In genomic region chr3:177624523-177625495, GRCh38 we compare ENCODE assay signal across 13 cellular contexts.
A peak's percentile ranks its signal among the peaks of the same experiment; 100 is the strongest.
DNase-seq lines count a peak whose midpoint lies in the region; ATAC-seq, FAIRE-seq and TF ChIP-seq lines count a peak whose summit lies in the region.
"Had no signal": no experiment of that assay in that cellular context is flagged by ENCODE, and none has a peak within 500 bp of the region (broad histone marks: within the 10 kb centered on the region; RNA-seq: fewer than 3 reads in every experiment).

No MANE protein-coding gene starts in this region.

- H3K23ac ChIP-seq in H1 (ENCODE audit: insufficient read length), result no peak overlapping the region

- H4K91ac ChIP-seq in H1 (replicated peaks; ENCODE audit: insufficient read length, low read length), result no peak overlapping the region

- H2BK5ac ChIP-seq in H1 (ENCODE audit: low read depth, low read length), result no peak overlapping the region

- POLR2A ChIA-PET in H1 (lab: Charles Lee; ENCODE audit: partially characterized antibody), result no interaction called here

- CTCF ChIA-PET in mammary epithelial cell (lab: Charles Lee; ENCODE audit: low non-redundant PET) (no interaction called here), H1 (lab: Charles Lee; ENCODE audit: partially characterized antibody) (interaction anchor here (1.2 kb wide), 1 partner anchor 18 kb away, joined by 3 read pairs; no protein-coding TSS in a partner anchor)

- H3K4me3 ChIP-seq in mammary epithelial cell (replicated peaks in 1 of 3; ENCODE audit: insufficient read depth in 1 of 3, low read depth in 2 of 3, low read length in 3 of 3), result no peak overlapping the region
- no peak overlapping the region for H3K4me3 ChIP-seq in breast epithelium
- H3K4me3 ChIP-seq in H1 (ENCODE audit: extremely low read depth in 1 of 4, insufficient read depth in 2 of 4, low read depth in 3 of 4, low read length in 4 of 4), result no peak overlapping the region
- H3K4me3 ChIP-seq: coronary artery had no signal

- H2BK15ac ChIP-seq in H1 (ENCODE audit: low read length), result no peak overlapping the region

- intact Hi-C loops in mammary epithelial cell (cut with micrococcal nuclease) (no loop called here), breast epithelium (cut with DNase I; ENCODE audit: low total_unique reads) (no loop called here)

- H3K27me3 ChIP-seq in mammary epithelial cell (ENCODE audit: insufficient read depth, low read length) (no peaks in the 10 kb centered on the region), breast epithelium (no peaks in the 10 kb centered on the region), H1 (replicated peaks in 1 of 4; ENCODE audit: control insufficient read depth in 3 of 4, extremely low read depth in 1 of 4, insufficient read depth in 3 of 4, low read length in 3 of 4) (no peaks in the 10 kb centered on the region)

- no peak overlapping the region for H2BK20ac ChIP-seq in H1 (ENCODE audit: low read length)

- no peak overlapping the region for H3K4ac ChIP-seq in H1 (replicated peaks; ENCODE audit: insufficient read length, low read depth, low read length)

- no peak for FAIRE-seq in H1 (lab: Jason Lieb, UNC)
- FAIRE-seq: urothelium cell line had no signal

- H3K27ac ChIP-seq in mammary epithelial cell (ENCODE audit: insufficient read depth, low read depth, low read length) (no peak overlapping the region), breast epithelium (no peak overlapping the region), H1 (ENCODE audit: low read depth, low read length) (no peak overlapping the region)
- H3K27ac ChIP-seq: coronary artery had no signal

- peaks cover 37% of the 10 kb centered on the region for H3K4me1 Mint-ChIP-seq in stimulated activated naive CD8-positive, alpha-beta T cell treated with anti-CD3 and anti-CD28 coated beads, Interleukin-15, amount 100 ng/mL, for 72 hours

- no peak for TF ChIP-seq CTCF in mammary epithelial cell (conservative IDR thresholded peaks at IDR 0.05 in 1 of 2, IDR thresholded peaks at IDR 0.05 in 1 of 2; ENCODE audit: extremely low read depth in 1 of 2, insufficient read depth in 1 of 2, low read depth in 1 of 2, low read length in 2 of 2)
- no peak for TF ChIP-seq CTCF in breast epithelium (IDR thresholded peaks at IDR 0.05)
- TF ChIP-seq CTCF in H1 (IDR thresholded peaks at IDR 0.05; ENCODE audit: control extremely low read depth in 1 of 3, insufficient read depth in 1 of 3, low read depth in 1 of 3, low read length in 3 of 3), result no peak

- TF ChIP-seq POLR2A in breast epithelium (IDR thresholded peaks at IDR 0.05) (no peak), H1 (IDR thresholded peaks at IDR 0.05; ENCODE audit: control extremely low read depth in 1 of 2, low read depth in 2 of 2, low read length in 2 of 2) (no peak)

- no peak for TF ChIP-seq EP300 in H1 (IDR thresholded peaks at IDR 0.05; ENCODE audit: borderline replicate concordance in 1 of 2, low read depth in 2 of 2, low read length in 2 of 2)

- ATAC-seq in stimulated activated naive CD8-positive, alpha-beta T cell treated with anti-CD3 and anti-CD28 coated beads, Interleukin-15, amount 100 ng/mL, for 72 hours, result peak; percentile 52
- no peak for ATAC-seq in HG03442 (IDR thresholded peaks at IDR 0.05; ENCODE audit: unreplicated experiment)
- no peak for ATAC-seq in HG03108 (IDR thresholded peaks at IDR 0.05; ENCODE audit: unreplicated experiment)
- ATAC-seq in HG02840 (IDR thresholded peaks at IDR 0.05; ENCODE audit: low FRiP score, unreplicated experiment), result no peak

- dilution Hi-C loops in mammary epithelial cell (cut with HindIII; ENCODE audit: low sequenced_read_pairs), result no loop called here

- H4K8ac ChIP-seq in H1 (ENCODE audit: extremely low read depth, insufficient read depth, low read length), result no peak overlapping the region

- H3K79me2 ChIP-seq in mammary epithelial cell (ENCODE audit: insufficient read depth, low read length) (no peaks in the 10 kb centered on the region), H1 (ENCODE audit: control insufficient read depth in 1 of 2, insufficient read depth in 2 of 2, low read length in 2 of 2) (no peaks in the 10 kb centered on the region)

- H3K9ac ChIP-seq in mammary epithelial cell (ENCODE audit: insufficient read depth, low read length) (no peak overlapping the region), H1 (replicated peaks in 1 of 4; ENCODE audit: extremely low read depth in 1 of 4, low read depth in 3 of 4, low read length in 3 of 4) (no peak overlapping the region)

- TF ChIP-seq RAD21 in H1 (IDR thresholded peaks at IDR 0.05 in 1 of 2, conservative IDR thresholded peaks at IDR 0.05 in 1 of 2; ENCODE audit: low read depth in 2 of 2, low read length in 2 of 2), result no peak

- no peak overlapping the region for H2BK12ac ChIP-seq in H1 (ENCODE audit: low read depth, low read length)

- H3K4me2 ChIP-seq in mammary epithelial cell (ENCODE audit: insufficient read depth, low read depth, low read length) (no peak overlapping the region), H1 (ENCODE audit: insufficient read depth in 1 of 2, low read depth in 2 of 2, low read length in 2 of 2) (no peak overlapping the region)

- WGBS in mammary epithelial cell (ENCODE audit: low coverage, missing lambda C conversion rate), result 94% methylated on average over 13 of the region's 13 CpGs
- WGBS in H1 (ENCODE audit: extremely low coverage in 1 of 2, insufficient coverage in 1 of 2, insufficient read length in 1 of 2, insufficient replicate concordance in 2 of 2, low coverage in 1 of 2, low lambda C conversion rate in 2 of 2, missing lambda C conversion rate in 1 of 2), 2 experiments, result 92% methylated on average over 13 of the region's 13 CpGs; no CpG with 5 or more reads in 1 of the 2 experiments

- in situ Hi-C loops in mammary epithelial cell (cut with MboI; ENCODE audit: low sequenced_read_pairs in 2 of 2), result no loop called here

- BruUV-seq in mammary epithelial cell (replicated peaks; lab: Mats Ljungman, UMichigan), result no TSS peak

- H2AK5ac ChIP-seq in H1 (ENCODE audit: low read depth, low read length), result no peak overlapping the region

- H3K27ac Mint-ChIP-seq in stimulated activated naive CD8-positive, alpha-beta T cell treated with anti-CD3 and anti-CD28 coated beads, Interleukin-15, amount 100 ng/mL, for 72 hours, result no peak overlapping the region

- H4K5ac ChIP-seq in H1 (ENCODE audit: insufficient read length, low read depth, low read length), result no peak overlapping the region

- H3K27me3 Mint-ChIP-seq in stimulated activated naive CD8-positive, alpha-beta T cell treated with anti-CD3 and anti-CD28 coated beads, Interleukin-15, amount 100 ng/mL, for 72 hours, result no peaks in the 10 kb centered on the region

- H3K14ac ChIP-seq in H1 (ENCODE audit: insufficient read length), result no peak overlapping the region

- DNase-seq in mammary epithelial cell (no peak), breast epithelium (ENCODE audit: low spot score in 2 of 2) (no peak), NCI-H510A (lab: John Stamatoyannopoulos, UW) (peak; percentile 45), H1 (ENCODE audit: low read depth in 1 of 2, low spot score in 2 of 2) (no peak)
- no peak for DNase-seq in stimulated activated naive CD8-positive, alpha-beta T cell treated with anti-CD3 and anti-CD28 coated beads, Interleukin-15, amount 100 ng/mL, for 72 hours
- DNase-seq: KG1, NCI-H1436 treated with DMSO at 0.1 percent for 48 hours, posterior cingulate gyrus had no signal

- H3K56ac ChIP-seq in H1 (replicated peaks; ENCODE audit: insufficient read length, low read depth, low read length), result no peak overlapping the region

- peaks cover 7% of the 10 kb centered on the region for H3K4me1 ChIP-seq in mammary epithelial cell (ENCODE audit: insufficient read depth, low read length)
- H3K4me1 ChIP-seq in breast epithelium, result no peaks in the 10 kb centered on the region
- H3K4me1 ChIP-seq in H1 (replicated peaks in 1 of 4; ENCODE audit: control insufficient read depth in 3 of 4, insufficient read depth in 4 of 4, low read length in 3 of 4), result no peaks in the 10 kb centered on the region

- H2AFZ ChIP-seq in mammary epithelial cell (ENCODE audit: low read depth, low read length), result peak overlapping the region; percentile 39
- 0 out of 2 replicates have a peak overlapping the region, but pooled peaks have one; percentile 52 for H2AFZ ChIP-seq in H1 (ENCODE audit: low read length)

- no peak overlapping the region for H3K18ac ChIP-seq in H1 (ENCODE audit: extremely low read depth, low read length)

- no peak overlapping the region for H3K4me3 Mint-ChIP-seq in stimulated activated naive CD8-positive, alpha-beta T cell treated with anti-CD3 and anti-CD28 coated beads, Interleukin-15, amount 100 ng/mL, for 72 hours

- H3K9me3 ChIP-seq in mammary epithelial cell (replicated peaks; ENCODE audit: insufficient read depth, low read length) (no peaks in the 10 kb centered on the region), breast epithelium (no peaks in the 10 kb centered on the region), H1 (ENCODE audit: insufficient read depth in 2 of 2, low read depth in 1 of 2, low read length in 1 of 2) (0 out of 4 replicates have a peak, but pooled peaks cover 0 to 3% of the 10 kb centered on the region in 2 experiments)

- H4K20me1 ChIP-seq in mammary epithelial cell (ENCODE audit: insufficient read depth, low read length), result no peaks in the 10 kb centered on the region
- no peaks in the 10 kb centered on the region for H4K20me1 ChIP-seq in H1 (replicated peaks in 1 of 2; ENCODE audit: control insufficient read depth in 1 of 2, insufficient read depth in 2 of 2, low read length in 2 of 2)

- no peaks in the 10 kb centered on the region for H3K23me2 ChIP-seq in H1 (ENCODE audit: low read depth, low read length)

- H3K9me3 Mint-ChIP-seq in stimulated activated naive CD8-positive, alpha-beta T cell treated with anti-CD3 and anti-CD28 coated beads, Interleukin-15, amount 100 ng/mL, for 72 hours, result peaks cover 7 to 14% of the 10 kb centered on the region in 2 donors

- H3K79me1 ChIP-seq in H1 (ENCODE audit: low read depth, low read length), result no peaks in the 10 kb centered on the region

- H3K36me3 ChIP-seq in mammary epithelial cell (ENCODE audit: insufficient read depth, low read length) (no peaks in the 10 kb centered on the region), breast epithelium (no peaks in the 10 kb centered on the region), H1 (ENCODE audit: control insufficient read depth in 2 of 4, insufficient read depth in 4 of 4, low read length in 3 of 4) (no peaks in the 10 kb centered on the region)

- no peak overlapping the region for H2BK120ac ChIP-seq in H1 (replicated peaks; ENCODE audit: low read depth, low read length)

TF ChIP-seq in H1, 55 proteins besides CTCF, POLR2A, EP300 and RAD21 (continues in another document):
- no peak for TF ChIP-seq SIRT6 (IDR thresholded peaks at IDR 0.05; ENCODE audit: low read length)
- TF ChIP-seq ASH2L (IDR thresholded peaks at IDR 0.05; ENCODE audit: low read length), result no peak
- TF ChIP-seq SIX5 (IDR thresholded peaks at IDR 0.05; ENCODE audit: low read depth, low read length), result no peak
- TF ChIP-seq SUZ12 (IDR thresholded peaks at IDR 0.05; ENCODE audit: low read length), result no peak
- TF ChIP-seq PHF8 (conservative IDR thresholded peaks at IDR 0.05; ENCODE audit: low read depth, low read length), result no peak
- no peak for TF ChIP-seq CHD1 (IDR thresholded peaks at IDR 0.05; ENCODE audit: low read depth, low read length)
- no peak for TF ChIP-seq TEAD4 (IDR thresholded peaks at IDR 0.05; ENCODE audit: low read depth, low read length)
- TF ChIP-seq HDAC6 (IDR thresholded peaks at IDR 0.05; ENCODE audit: low read depth, low read length), result no peak
- no peak for TF ChIP-seq SRF (IDR thresholded peaks at IDR 0.05; ENCODE audit: low read depth, low read length)
